Comparison of ENCODE assay signal across 35 cellular contexts in the genomic region with DNA sequence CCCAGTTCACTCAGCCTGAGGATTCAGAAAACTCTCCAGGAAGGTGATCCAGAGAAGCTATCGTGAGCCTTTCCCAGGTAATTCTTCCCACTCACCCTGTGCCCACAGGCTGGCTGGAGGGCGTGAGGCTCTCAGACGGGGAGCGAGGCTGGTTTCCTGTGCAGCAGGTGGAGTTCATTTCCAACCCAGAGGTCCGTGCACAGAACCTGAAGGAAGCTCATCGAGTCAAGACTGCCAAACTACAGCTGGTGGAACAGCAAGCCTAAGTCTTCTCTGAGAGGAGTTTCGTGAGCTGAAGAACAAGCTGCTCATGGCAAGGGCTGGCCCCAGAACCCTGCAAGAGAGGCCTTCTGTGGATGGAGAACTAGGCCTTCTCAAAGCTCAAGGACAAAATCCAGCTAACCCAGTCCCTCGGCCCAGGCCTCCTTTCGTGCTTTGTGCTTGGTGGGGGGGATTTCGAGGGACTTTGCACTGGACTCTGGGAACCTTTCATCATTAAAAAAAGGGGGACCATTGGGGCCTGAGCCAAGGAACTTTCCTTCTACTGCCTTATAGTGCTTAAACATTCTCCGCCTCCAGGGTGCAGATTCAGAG. TPM values are rescaled to one million over a fixed set of nuclear protein-coding genes. Genes with fewer than 3 reads are reported as not detected.
"Had no signal": no experiment of that assay in that cellular context is flagged by ENCODE, and none has a peak within 500 bp of the region (broad histone marks: within the 10 kb centered on the region; RNA-seq: fewer than 3 reads in every experiment).

No MANE protein-coding gene starts in this region.

- H3K4me3 ChIP-seq: body of pancreas, cardiac muscle cell, colonic mucosa, dorsolateral prefrontal cortex, esophagus squamous epithelium, gastroesophageal sphincter, heart right ventricle had no signal

- DNase-seq: activated CD4-positive, alpha-beta memory T cell treated with anti-CD3 and anti-CD28 coated beads for 36 hours; activated CD4-positive, alpha-beta T cell treated with anti-CD3 and anti-CD28 coated beads for 36 hours; activated CD4-positive, alpha-beta T cell treated with anti-CD3 and anti-CD28 coated beads, Interleukin-2, amount 10 ng/mL, durations not matched to agents 24 days and 14 days; activated CD4-positive, CD25-positive, alpha-beta regulatory T cell; activated CD4-positive, CD25-positive, alpha-beta regulatory T cell treated with anti-CD3 and anti-CD28 coated beads, Interleukin-2, amount 50 U/mL, for 72 hours; activated CD8-positive, alpha-beta T cell treated with anti-CD3 and anti-CD28 coated beads, Interleukin-2, amount 10 ng/mL, durations not matched to agents 7 days and 5 days; activated effector memory CD4-positive, alpha-beta T cell treated with Interleukin-2 at 50 U/mL for 16 hours; activated gamma-delta T cell treated with Interleukin-2 at 50 U/mL for 16 hours; activated naive CD4-positive, alpha-beta T cell treated with anti-CD3 and anti-CD28 coated beads, Interleukin-2, amount 50 U/mL, for 16 hours; activated naive CD4-positive, alpha-beta T cell treated with Interleukin-2 at 50 U/mL for 16 hours; activated T-cell treated with anti-CD3 and anti-CD28 coated beads, Interleukin-2, amount 50 U/mL, for 4 hours; amniotic stem cell; anterior cingulate cortex; body of pancreas; central memory CD4-positive, alpha-beta T cell; cerebellar nuclear complex; colonic mucosa; effector memory CD8-positive, alpha-beta T cell; esophagus squamous epithelium; foreskin melanocyte; heart right ventricle; T-helper 2 cell had no signal

- H3K36me3 ChIP-seq: cardiac muscle cell, colonic mucosa had no signal

- H3K4me1 ChIP-seq: body of pancreas, gastroesophageal sphincter, heart right ventricle had no signal

- H3K27me3 ChIP-seq: body of pancreas, cardiac muscle cell, colonic mucosa, dorsolateral prefrontal cortex, esophagus squamous epithelium, gastroesophageal sphincter, heart right ventricle had no signal

- H3K27ac ChIP-seq: body of pancreas, cardiac muscle cell, colonic mucosa, dorsolateral prefrontal cortex, epithelial cell of prostate, esophagus squamous epithelium, gastroesophageal sphincter, heart right ventricle had no signal

- ATAC-seq: activated CD4-positive, alpha-beta T cell treated with anti-CD3 and anti-CD28 coated beads for 36 hours; activated CD8-positive, alpha-beta T cell treated with anti-CD3 and anti-CD28 coated beads, Interleukin-2, amount 10 ng/mL, durations not matched to agents 7 days and 5 days; activated T-cell treated with anti-CD3 and anti-CD28 coated beads, Interleukin-2, amount 50 U/mL, for 4 hours; activated T-helper 17 cell treated with anti-CD3 and anti-CD28 coated beads, Interleukin-2, amount 50 U/mL, for 72 hours; body of pancreas; effector memory CD8-positive, alpha-beta T cell; gastroesophageal sphincter; heart right ventricle had no signal

- H3K9me3 ChIP-seq: body of pancreas, colonic mucosa, esophagus squamous epithelium, gastroesophageal sphincter, heart right ventricle had no signal

- FAIRE-seq: endometrium, endothelial cell of umbilical vein had no signal

RNA-seq across cellular contexts. Expression of a gene that starts 23.6 kb away (rescaled TPM):
- total RNA-seq: activated CD4-positive, alpha-beta memory T cell treated with anti-CD3 and anti-CD28 coated beads for 36 hours; activated CD4-positive, alpha-beta T cell treated with anti-CD3 and anti-CD28 coated beads for 36 hours; activated CD4-positive, alpha-beta T cell treated with anti-CD3 and anti-CD28 coated beads, Interleukin-2, amount 10 ng/mL, durations not matched to agents 24 days and 14 days; activated CD8-positive, alpha-beta T cell treated with anti-CD3 and anti-CD28 coated beads, Interleukin-2, amount 10 ng/mL, durations not matched to agents 7 days and 5 days; activated T-cell treated with anti-CD3 and anti-CD28 coated beads, Interleukin-2, amount 50 U/mL, for 4 hours; activated T-helper 17 cell treated with anti-CD3 and anti-CD28 coated beads, Interleukin-2, amount 50 U/mL, for 72 hours; body of pancreas; cardiac muscle cell; colonic mucosa; endothelial cell of umbilical vein; esophagus squamous epithelium; fibroblast of lung; fibroblast of villous mesenchyme; gastroesophageal sphincter; glomerular endothelial cell; heart right ventricle; T-helper 1 cell treated with Interleukin-12 subunit alpha and Interleukin-12 subunit beta and Interleukin-4 antibody, amounts not matched to agents 30 ng/mL and 1 ng/mL, for 36 hours had no signal
- polyA plus RNA-seq: adipose tissue, cardiac muscle cell, endothelial cell of umbilical vein, esophagus, fibroblast of lung, heart right ventricle had no signal
